In the genomic region with DNA sequence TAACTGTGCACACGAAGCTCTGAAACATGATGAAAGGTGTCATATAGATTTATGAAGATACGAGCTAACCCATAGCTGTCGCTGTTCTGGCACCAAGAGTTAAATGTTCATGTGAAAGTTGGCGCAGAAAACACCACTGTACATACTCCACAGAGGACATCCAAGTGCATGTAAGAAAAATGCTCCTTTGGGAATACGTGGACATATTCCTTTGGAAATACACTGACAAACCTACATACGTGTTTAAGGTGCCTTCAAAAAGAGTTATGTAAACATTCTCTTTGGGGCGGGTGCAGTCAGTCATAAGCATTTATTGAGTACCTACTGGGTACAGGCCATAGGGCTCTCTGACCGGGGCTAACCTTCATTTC, we compare ENCODE assay signal across 8 cellular contexts. TPM values are rescaled to one million over a fixed set of nuclear protein-coding genes. Genes with fewer than 3 reads are reported as not detected.
DNase-seq lines count a peak whose midpoint lies in the region; ATAC-seq and TF ChIP-seq lines count a peak whose summit lies in the region.

No MANE protein-coding gene starts in this region.

- CTCF ChIA-PET in HCT116 (lab: Charles Lee), result interaction anchor here (1.1 kb wide), 1 partner anchor 25 kb away, joined by 3 read pairs; no protein-coding TSS in a partner anchor

- POLR2A ChIA-PET in HCT116 (lab: Charles Lee), result no interaction called here

- H3K9me3 ChIP-seq in BLaER1, result no peaks in the 10 kb centered on the region
- H3K9me3 ChIP-seq in HCT116 (ENCODE audit: control insufficient read depth in 1 of 2, insufficient read depth in 1 of 2, low read depth in 1 of 2, low read length in 2 of 2), result no peaks in the 10 kb centered on the region
- no peaks in the 10 kb centered on the region for H3K9me3 ChIP-seq in effector memory CD4-positive, alpha-beta T cell (ENCODE audit: control insufficient read depth, low read length)

- intact Hi-C loops in HCT116 (cut with micrococcal nuclease), result loop anchor here (5.0 kb wide), 3 partner anchors 54 to 406 kb away; no protein-coding TSS in a partner anchor

- peaks cover 19% of the 10 kb centered on the region for H4K20me1 ChIP-seq in BLaER1
- peaks cover 2% of the 10 kb centered on the region; the same call in 1 of the 2 replicates for H4K20me1 ChIP-seq in HCT116 (ENCODE audit: insufficient read depth)

- TF ChIP-seq RAD21 in HCT116 (IDR thresholded peaks at IDR 0.05; ENCODE audit: low read depth), result no peak; the same call in 1 of the 2 replicates

- H3K9ac ChIP-seq in BLaER1 (peak overlapping the region; percentile 99), HCT116 (ENCODE audit: low read length) (peak overlapping the region; percentile 89)

- H3K27me3 ChIP-seq in BLaER1 (no peaks in the 10 kb centered on the region), HCT116 (ENCODE audit: insufficient read depth, low read length) (no peaks in the 10 kb centered on the region)
- H3K27me3 ChIP-seq in effector memory CD4-positive, alpha-beta T cell (replicated peaks; ENCODE audit: control insufficient read depth, insufficient read depth, low read length, poor library complexity, severe bottlenecking), result no peaks in the 10 kb centered on the region

- H3K4me3 ChIP-seq in BLaER1, result peak overlapping the region; percentile 94
- H3K4me3 ChIP-seq in HCT116 (replicated peaks in 1 of 2; ENCODE audit: low read depth in 1 of 2, low read length in 2 of 2), result peak overlapping the region; percentile 60 to 74
- H3K4me3 ChIP-seq in effector memory CD4-positive, alpha-beta T cell (ENCODE audit: insufficient read depth, low read depth, low read length, poor library complexity, severe bottlenecking), result peak overlapping the region; percentile 73

- no peaks in the 10 kb centered on the region for H3K9me2 ChIP-seq in HCT116 (ENCODE audit: insufficient read depth)

- RAD21 ChIA-PET in HCT116 (lab: Charles Lee; ENCODE audit: low non-redundant PET in 1 of 2, low total read pairs in 2 of 2, uncharacterized antibody in 2 of 2, unreplicated experiment in 2 of 2), result interaction anchor here in 1 of 2 experiments (0.9 kb wide), 1 partner anchor 46 kb away, joined by 3 read pairs; no protein-coding TSS in a partner anchor

- H3K4me1 ChIP-seq in BLaER1 (peaks cover 23% of the 10 kb centered on the region), HCT116 (ENCODE audit: control insufficient read depth in 1 of 2, insufficient read depth in 2 of 2, low read length in 2 of 2) (peaks cover 27 to 40% of the 10 kb centered on the region in 2 experiments)
- no peaks in the 10 kb centered on the region for H3K4me1 ChIP-seq in effector memory CD4-positive, alpha-beta T cell (ENCODE audit: control insufficient read depth, insufficient read depth, low read length, poor library complexity, severe bottlenecking)

- TF ChIP-seq CTCF in HCT116 (IDR thresholded peaks at IDR 0.05 in 2 of 3, conservative IDR thresholded peaks at IDR 0.05 in 1 of 3; ENCODE audit: borderline replicate concordance in 1 of 3, insufficient read depth in 1 of 3, low read depth in 2 of 3, low read length in 2 of 3), result no peak

- peaks cover 22% of the 10 kb centered on the region for H3K79me2 ChIP-seq in HCT116 (ENCODE audit: insufficient read depth, low read length)

- ATAC-seq in HCT116 (no peak), GM19467 (IDR thresholded peaks at IDR 0.05; ENCODE audit: unreplicated experiment) (no peak), HG02623 (IDR thresholded peaks at IDR 0.05; ENCODE audit: unreplicated experiment) (no peak), GM21576 (IDR thresholded peaks at IDR 0.05; ENCODE audit: unreplicated experiment) (no peak)

- peak; percentile 27 for TF ChIP-seq POLR2A in HCT116 (IDR thresholded peaks at IDR 0.05; ENCODE audit: borderline replicate concordance, extremely low read depth, insufficient read depth, insufficient read length)

- H3K36me3 ChIP-seq in BLaER1 (no peaks in the 10 kb centered on the region), HCT116 (ENCODE audit: control insufficient read depth in 1 of 2, insufficient read depth in 2 of 2, low read length in 2 of 2) (no peaks in the 10 kb centered on the region)
- no peaks in the 10 kb centered on the region for H3K36me3 ChIP-seq in effector memory CD4-positive, alpha-beta T cell (ENCODE audit: control insufficient read depth, insufficient read depth, low read length)

- TSS peak; percentile 69 for BruUV-seq in HCT116 (replicated peaks; lab: Mats Ljungman, UMichigan)

- peak overlapping the region; percentile 99 for H3K27ac ChIP-seq in BLaER1
- H3K27ac ChIP-seq in HCT116 (ENCODE audit: low read depth, low read length), result peak overlapping the region; percentile 95
- peak overlapping the region; percentile 86 for H3K27ac ChIP-seq in effector memory CD4-positive, alpha-beta T cell (ENCODE audit: insufficient read depth, low read length, poor library complexity, severe bottlenecking)

- H3K4me2 ChIP-seq in BLaER1, result peak overlapping the region; percentile 91
- peak overlapping the region; percentile 88 for H3K4me2 ChIP-seq in HCT116 (ENCODE audit: low read length)

- DNase-seq in HCT116 (ENCODE audit: low read depth, low spot score) (no peak), RPMI7951 (ENCODE audit: low read depth) (peak; percentile 48), myocyte (ENCODE audit: low read depth) (peak; percentile 45)
- no peak for DNase-seq in effector memory CD4-positive, alpha-beta T cell

- H2AFZ ChIP-seq in HCT116 (ENCODE audit: low read depth, low read length, poor library complexity, severe bottlenecking), result peak overlapping the region; percentile 80

TF ChIP-seq in HCT116, 20 proteins besides CTCF, POLR2A, EP300 and RAD21:
- TF ChIP-seq, protein P1, sequence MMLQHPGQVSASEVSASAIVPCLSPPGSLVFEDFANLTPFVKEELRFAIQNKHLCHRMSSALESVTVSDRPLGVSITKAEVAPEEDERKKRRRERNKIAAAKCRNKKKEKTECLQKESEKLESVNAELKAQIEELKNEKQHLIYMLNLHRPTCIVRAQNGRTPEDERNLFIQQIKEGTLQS (IDR thresholded peaks at IDR 0.05), result no peak
- peak; percentile 19 for TF ChIP-seq TCF7L2 (IDR thresholded peaks at IDR 0.05; ENCODE audit: borderline replicate concordance, extremely low read depth, insufficient read depth, insufficient read length)
- TF ChIP-seq FOSL1 (IDR thresholded peaks at IDR 0.05; ENCODE audit: low read depth), result peak; percentile 20; the same call in 1 of the 2 replicates
- no peak for TF ChIP-seq EGR1 (IDR thresholded peaks at IDR 0.05; ENCODE audit: low read depth)
- TF ChIP-seq CEBPB (IDR thresholded peaks at IDR 0.05; ENCODE audit: low read depth), result 0 out of 2 replicates have a peak, but pooled peaks have one; percentile 41
- TF ChIP-seq CBX3 (IDR thresholded peaks at IDR 0.05; ENCODE audit: low read depth), result 0 out of 2 replicates have a peak, but pooled peaks have one; percentile 29
- TF ChIP-seq SIN3A (IDR thresholded peaks at IDR 0.05; ENCODE audit: low read depth), result no peak

RNA-seq across cellular contexts. Expression of a gene that starts 0.7 kb away (rescaled TPM):
- 35.6 TPM for total RNA-seq in HCT116 (2021; ENCODE audit: unreplicated experiment)
- polyA plus RNA-seq in HCT116 (2012), result 16.4 and 17.5 TPM in 2 replicates
- total RNA-seq in RPMI7951 (2014; rRNA removed; shearing (Covaris generic)), result 13.7 and 14.8 TPM in 2 replicates
- total RNA-seq in myocyte, result 23.3 and 26.2 TPM in 2 replicates
- polyA plus RNA-seq in myocyte (2012), result 22.2 TPM

Comparison
In these comparisons a context has a peak if more than half of its experiments do, and no peak if none do; other contexts are left out.
1. DNase-seq: peak in RPMI7951 (single experiment) and myocyte (single experiment); none in HCT116 (single experiment) and effector memory CD4-positive, alpha-beta T cell (0 of 3).
2. Peak in every context shown above with its lines, with median percentiles within 50 percentile points of each other: H3K27ac ChIP-seq and H3K4me3 ChIP-seq.